Comparison of ENCODE assay signal across 1 cellular context in the genomic region with DNA sequence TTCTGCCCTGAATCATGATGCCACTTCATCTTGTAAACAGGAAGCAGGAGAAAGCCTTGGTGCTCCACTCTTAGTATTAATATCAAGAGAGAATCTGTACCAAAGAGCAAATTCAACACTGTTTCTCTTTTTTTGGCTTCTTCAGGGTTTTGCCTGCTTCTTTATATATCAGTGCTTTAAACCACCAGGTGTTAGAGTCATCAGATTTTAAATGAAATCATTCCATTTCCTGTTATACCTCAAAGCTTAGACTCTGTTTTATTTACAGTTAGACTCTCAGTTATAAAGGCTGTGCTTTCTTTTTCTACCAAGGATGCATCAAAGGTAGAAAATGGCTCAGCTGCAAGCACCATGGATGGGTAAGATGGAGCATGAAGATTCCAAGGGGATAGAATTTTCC.
TF ChIP-seq lines count a peak whose summit lies in the region.

No MANE protein-coding gene starts in this region.

TF ChIP-seq in GM23338, 12 proteins besides CTCF, POLR2A, EP300 and RAD21 (continued from another document):
- TF ChIP-seq, protein P1, sequence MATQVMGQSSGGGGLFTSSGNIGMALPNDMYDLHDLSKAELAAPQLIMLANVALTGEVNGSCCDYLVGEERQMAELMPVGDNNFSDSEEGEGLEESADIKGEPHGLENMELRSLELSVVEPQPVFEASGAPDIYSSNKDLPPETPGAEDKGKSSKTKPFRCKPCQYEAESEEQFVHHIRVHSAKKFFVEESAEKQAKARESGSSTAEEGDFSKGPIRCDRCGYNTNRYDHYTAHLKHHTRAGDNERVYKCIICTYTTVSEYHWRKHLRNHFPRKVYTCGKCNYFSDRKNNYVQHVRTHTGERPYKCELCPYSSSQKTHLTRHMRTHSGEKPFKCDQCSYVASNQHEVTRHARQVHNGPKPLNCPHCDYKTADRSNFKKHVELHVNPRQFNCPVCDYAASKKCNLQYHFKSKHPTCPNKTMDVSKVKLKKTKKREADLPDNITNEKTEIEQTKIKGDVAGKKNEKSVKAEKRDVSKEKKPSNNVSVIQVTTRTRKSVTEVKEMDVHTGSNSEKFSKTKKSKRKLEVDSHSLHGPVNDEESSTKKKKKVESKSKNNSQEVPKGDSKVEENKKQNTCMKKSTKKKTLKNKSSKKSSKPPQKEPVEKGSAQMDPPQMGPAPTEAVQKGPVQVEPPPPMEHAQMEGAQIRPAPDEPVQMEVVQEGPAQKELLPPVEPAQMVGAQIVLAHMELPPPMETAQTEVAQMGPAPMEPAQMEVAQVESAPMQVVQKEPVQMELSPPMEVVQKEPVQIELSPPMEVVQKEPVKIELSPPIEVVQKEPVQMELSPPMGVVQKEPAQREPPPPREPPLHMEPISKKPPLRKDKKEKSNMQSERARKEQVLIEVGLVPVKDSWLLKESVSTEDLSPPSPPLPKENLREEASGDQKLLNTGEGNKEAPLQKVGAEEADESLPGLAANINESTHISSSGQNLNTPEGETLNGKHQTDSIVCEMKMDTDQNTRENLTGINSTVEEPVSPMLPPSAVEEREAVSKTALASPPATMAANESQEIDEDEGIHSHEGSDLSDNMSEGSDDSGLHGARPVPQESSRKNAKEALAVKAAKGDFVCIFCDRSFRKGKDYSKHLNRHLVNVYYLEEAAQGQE (IDR thresholded peaks at IDR 0.05; ENCODE audit: unreplicated experiment) = no peak
- TF ChIP-seq ZNF331 (CRISPR knock-in tag; IDR thresholded peaks at IDR 0.05; ENCODE audit: low read depth) = no peak
- no peak for TF ChIP-seq JUNB (IDR thresholded peaks at IDR 0.05; ENCODE audit: unreplicated experiment)
- TF ChIP-seq, protein P2, sequence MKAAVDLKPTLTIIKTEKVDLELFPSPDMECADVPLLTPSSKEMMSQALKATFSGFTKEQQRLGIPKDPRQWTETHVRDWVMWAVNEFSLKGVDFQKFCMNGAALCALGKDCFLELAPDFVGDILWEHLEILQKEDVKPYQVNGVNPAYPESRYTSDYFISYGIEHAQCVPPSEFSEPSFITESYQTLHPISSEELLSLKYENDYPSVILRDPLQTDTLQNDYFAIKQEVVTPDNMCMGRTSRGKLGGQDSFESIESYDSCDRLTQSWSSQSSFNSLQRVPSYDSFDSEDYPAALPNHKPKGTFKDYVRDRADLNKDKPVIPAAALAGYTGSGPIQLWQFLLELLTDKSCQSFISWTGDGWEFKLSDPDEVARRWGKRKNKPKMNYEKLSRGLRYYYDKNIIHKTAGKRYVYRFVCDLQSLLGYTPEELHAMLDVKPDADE (IDR thresholded peaks at IDR 0.05) = no peak
